Comparison of ENCODE assay signal across 1 cellular context in the genomic region with DNA sequence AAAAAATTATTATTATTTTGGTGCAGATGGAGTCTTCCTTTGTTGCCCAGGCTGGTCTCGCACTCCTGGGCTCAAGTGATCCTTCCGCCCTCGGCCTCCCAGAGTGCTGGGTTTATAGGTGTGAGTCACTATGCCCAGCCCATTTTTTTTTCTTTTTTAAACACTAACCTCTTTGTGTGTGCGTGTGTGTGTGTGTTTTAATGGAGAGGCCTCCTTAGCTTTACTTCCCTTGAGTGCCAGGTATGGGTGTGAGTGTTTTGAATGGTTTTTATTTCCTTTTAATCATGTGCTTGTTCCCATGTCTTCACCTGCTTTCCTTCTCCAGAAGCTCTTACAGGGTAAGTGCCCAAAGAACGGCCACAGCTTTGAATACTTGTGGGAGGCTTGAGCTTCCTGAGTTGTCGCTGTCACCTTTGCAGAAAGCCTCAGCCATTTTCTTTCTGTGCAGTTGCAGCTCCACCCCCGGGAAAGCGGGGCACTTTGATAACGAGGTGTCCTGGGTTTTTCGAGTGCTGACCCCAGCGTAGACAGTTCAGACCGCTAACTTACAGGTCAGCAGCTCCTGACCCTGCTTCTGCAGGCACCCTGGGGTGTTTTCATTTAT.
TF ChIP-seq lines count a peak whose summit lies in the region.

No MANE protein-coding gene starts in this region.

TF ChIP-seq in SK-N-SH treated with all-trans-retinoic acid at 6 μM for 48 hours, 23 proteins besides CTCF, POLR2A, EP300 and RAD21 (continued from another document):
- TF ChIP-seq, protein P1, sequence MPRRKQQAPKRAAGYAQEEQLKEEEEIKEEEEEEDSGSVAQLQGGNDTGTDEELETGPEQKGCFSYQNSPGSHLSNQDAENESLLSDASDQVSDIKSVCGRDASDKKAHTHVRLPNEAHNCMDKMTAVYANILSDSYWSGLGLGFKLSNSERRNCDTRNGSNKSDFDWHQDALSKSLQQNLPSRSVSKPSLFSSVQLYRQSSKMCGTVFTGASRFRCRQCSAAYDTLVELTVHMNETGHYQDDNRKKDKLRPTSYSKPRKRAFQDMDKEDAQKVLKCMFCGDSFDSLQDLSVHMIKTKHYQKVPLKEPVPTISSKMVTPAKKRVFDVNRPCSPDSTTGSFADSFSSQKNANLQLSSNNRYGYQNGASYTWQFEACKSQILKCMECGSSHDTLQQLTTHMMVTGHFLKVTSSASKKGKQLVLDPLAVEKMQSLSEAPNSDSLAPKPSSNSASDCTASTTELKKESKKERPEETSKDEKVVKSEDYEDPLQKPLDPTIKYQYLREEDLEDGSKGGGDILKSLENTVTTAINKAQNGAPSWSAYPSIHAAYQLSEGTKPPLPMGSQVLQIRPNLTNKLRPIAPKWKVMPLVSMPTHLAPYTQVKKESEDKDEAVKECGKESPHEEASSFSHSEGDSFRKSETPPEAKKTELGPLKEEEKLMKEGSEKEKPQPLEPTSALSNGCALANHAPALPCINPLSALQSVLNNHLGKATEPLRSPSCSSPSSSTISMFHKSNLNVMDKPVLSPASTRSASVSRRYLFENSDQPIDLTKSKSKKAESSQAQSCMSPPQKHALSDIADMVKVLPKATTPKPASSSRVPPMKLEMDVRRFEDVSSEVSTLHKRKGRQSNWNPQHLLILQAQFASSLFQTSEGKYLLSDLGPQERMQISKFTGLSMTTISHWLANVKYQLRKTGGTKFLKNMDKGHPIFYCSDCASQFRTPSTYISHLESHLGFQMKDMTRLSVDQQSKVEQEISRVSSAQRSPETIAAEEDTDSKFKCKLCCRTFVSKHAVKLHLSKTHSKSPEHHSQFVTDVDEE (CRISPR knock-in tag; IDR thresholded peaks at IDR 0.05), result no peak
- TF ChIP-seq TOX (CRISPR knock-in tag; IDR thresholded peaks at IDR 0.05; ENCODE audit: borderline replicate concordance), result no peak
